26 cellular contexts compared by ENCODE assay signal in the genomic region with DNA sequence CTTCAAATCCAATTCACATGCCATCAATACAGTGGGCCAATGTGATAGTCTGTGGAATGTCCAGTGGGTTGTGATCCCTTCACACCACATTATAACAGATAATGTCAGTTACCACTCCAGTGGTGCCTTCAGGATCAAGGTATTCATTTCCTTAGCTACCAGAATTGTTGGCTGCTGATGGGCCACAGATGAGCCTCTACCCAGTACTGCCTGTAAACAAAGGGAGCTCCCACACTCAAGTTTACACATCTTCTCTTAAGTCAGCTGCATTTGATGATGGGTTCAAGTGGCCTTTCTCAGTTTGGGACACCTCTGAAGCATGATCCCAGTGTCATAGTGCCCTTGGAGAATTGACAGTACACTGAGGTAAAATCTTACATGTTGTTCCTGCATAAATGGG.
"Had no signal": no experiment of that assay in that cellular context is flagged by ENCODE, and none has a peak within 500 bp of the region (broad histone marks: within the 10 kb centered on the region; RNA-seq: fewer than 3 reads in every experiment).

No MANE protein-coding gene starts in this region.

- H3K9me3 ChIP-seq: esophagus squamous epithelium, lower lobe of right lung, mucosa of descending colon, sigmoid colon, testis, tibial artery had no signal

- H3K36me3 ChIP-seq: esophagus squamous epithelium, lower lobe of right lung, neural progenitor cell, sigmoid colon, tibial artery had no signal

- ATAC-seq: effector memory CD8-positive, alpha-beta T cell; left lobe of liver; mucosa of descending colon; naive thymus-derived CD4-positive, alpha-beta T cell; stimulated activated effector memory CD8-positive, alpha-beta T cell treated with anti-CD3 and anti-CD28 coated beads, Interleukin-12 subunit alpha, Interleukin-12 subunit beta, amount 100 ng/mL, for 72 hours had no signal

- H3K27me3 ChIP-seq: esophagus squamous epithelium, neural progenitor cell, sigmoid colon, testis, tibial artery had no signal

- H3K9me3 Mint-ChIP-seq: effector memory CD8-positive, alpha-beta T cell; memory B cell; stimulated activated effector memory CD8-positive, alpha-beta T cell treated with anti-CD3 and anti-CD28 coated beads, Interleukin-12 subunit alpha, Interleukin-12 subunit beta, amount 100 ng/mL, for 72 hours; type B pancreatic cell had no signal

- H3K79me2 ChIP-seq: parathyroid adenoma had no signal

- H3K9ac ChIP-seq: neural progenitor cell, parathyroid adenoma had no signal

- H3K36me3 Mint-ChIP-seq: memory B cell; mesothelial cell of epicardium; neural progenitor cell; stimulated activated effector memory CD8-positive, alpha-beta T cell treated with anti-CD3 and anti-CD28 coated beads, Interleukin-12 subunit alpha, Interleukin-12 subunit beta, amount 100 ng/mL, for 72 hours; type B pancreatic cell had no signal

- H3K27ac Mint-ChIP-seq: effector memory CD8-positive, alpha-beta T cell; memory B cell; mesothelial cell of epicardium; naive thymus-derived CD4-positive, alpha-beta T cell; nephron; neural progenitor cell; progenitor cell of endocrine pancreas; stimulated activated effector memory CD8-positive, alpha-beta T cell treated with anti-CD3 and anti-CD28 coated beads, Interleukin-12 subunit alpha, Interleukin-12 subunit beta, amount 100 ng/mL, for 72 hours; type B pancreatic cell had no signal

- H3K27me3 Mint-ChIP-seq: effector memory CD8-positive, alpha-beta T cell; progenitor cell of endocrine pancreas had no signal

- H3K4me3 ChIP-seq: esophagus squamous epithelium, lower lobe of right lung, mucosa of descending colon, neural progenitor cell, sigmoid colon, testis, tibial artery had no signal

- DNase-seq: cerebellar nuclear complex; cortex of kidney; effector memory CD8-positive, alpha-beta T cell; erythroblast; esophagus squamous epithelium; foreskin melanocyte; glutamatergic neuron; lower lobe of right lung; mucosa of descending colon; naive thymus-derived CD4-positive, alpha-beta T cell; sigmoid colon; stimulated activated CD4-positive, alpha-beta T cell treated with anti-CD3 and anti-CD28 coated beads, Interleukin-2, amount 100 ng/mL, for 24 hours; stimulated activated CD4-positive, alpha-beta T cell treated with anti-CD3 and anti-CD28 coated beads, Interleukin-4, amount 100 ng/mL, for 24 hours; stimulated activated naive CD4-positive, alpha-beta T cell treated with Interleukin-2 at 50 U/mL for 16 hours; substantia nigra; testis; tibial artery had no signal

- H3K4me1 Mint-ChIP-seq: memory B cell; mesothelial cell of epicardium; naive thymus-derived CD4-positive, alpha-beta T cell; stimulated activated effector memory CD8-positive, alpha-beta T cell treated with anti-CD3 and anti-CD28 coated beads, Interleukin-12 subunit alpha, Interleukin-12 subunit beta, amount 100 ng/mL, for 72 hours had no signal

- H3K4me1 ChIP-seq: esophagus squamous epithelium, sigmoid colon, testis had no signal

- H3K4me3 Mint-ChIP-seq: effector memory CD8-positive, alpha-beta T cell; memory B cell; mesothelial cell of epicardium; naive thymus-derived CD4-positive, alpha-beta T cell; nephron; neural progenitor cell; stimulated activated effector memory CD8-positive, alpha-beta T cell treated with anti-CD3 and anti-CD28 coated beads, Interleukin-12 subunit alpha, Interleukin-12 subunit beta, amount 100 ng/mL, for 72 hours; type B pancreatic cell had no signal

- H3K4me2 ChIP-seq: neural progenitor cell had no signal

- H3K27ac ChIP-seq: esophagus squamous epithelium, lower lobe of right lung, neural progenitor cell, parathyroid adenoma, sigmoid colon, testis, tibial artery had no signal
